ENCODE assay signal across 8 cellular contexts in the genomic region with DNA sequence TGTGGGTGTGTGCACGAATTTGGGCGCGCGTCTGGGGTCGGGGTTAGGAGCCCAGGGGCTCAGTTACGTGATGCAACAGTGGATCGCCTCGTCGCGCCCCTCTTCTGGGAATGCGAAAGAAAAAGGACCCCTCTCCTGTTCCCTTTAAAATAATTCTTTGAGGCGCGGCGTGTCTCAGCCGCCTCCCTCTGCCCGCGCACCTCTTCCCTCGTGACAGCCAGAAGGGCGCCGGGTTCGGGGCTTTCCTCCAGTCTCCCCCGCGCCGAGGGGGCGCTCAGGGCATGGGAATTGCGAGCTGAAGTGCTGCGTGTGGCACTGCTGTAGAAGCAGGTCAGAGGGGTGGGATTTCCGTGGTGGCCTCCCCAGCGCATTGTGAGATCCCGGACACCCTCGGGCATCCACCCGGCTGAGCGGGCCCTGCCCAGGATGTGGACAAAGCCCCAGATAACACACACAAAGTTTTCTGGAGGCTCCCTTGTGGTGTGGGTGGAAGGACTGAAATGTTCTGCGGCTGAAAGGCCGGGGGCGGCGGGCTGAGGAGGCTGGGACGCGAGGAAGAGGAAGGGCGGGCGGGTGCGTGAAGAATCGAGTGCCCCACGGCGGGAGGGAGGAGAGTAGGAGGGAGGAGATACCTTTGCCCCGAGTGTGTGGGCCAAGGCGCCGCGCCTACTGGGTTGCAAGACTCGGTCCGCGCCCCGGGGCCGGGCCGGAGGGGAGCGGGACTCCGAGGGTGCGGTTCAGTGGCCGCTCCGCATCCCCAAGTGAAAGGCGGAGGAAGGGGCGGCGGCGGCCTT. TPM values are rescaled to one million over a fixed set of nuclear protein-coding genes. Genes with fewer than 3 reads are reported as not detected.
DNase-seq lines count a peak whose midpoint lies in the region; ATAC-seq and TF ChIP-seq lines count a peak whose summit lies in the region.

No MANE protein-coding gene starts in this region.

- H3K4me1 Mint-ChIP-seq in activated naive CD8-positive, alpha-beta T cell treated with anti-CD3 and anti-CD28 coated beads, Interleukin-2, amount 50 U/mL, for 24 hours = peaks cover 32% of the 10 kb centered on the region

- WGBS in heart right ventricle, 2 donors = 0% methylated on average over 62 to 64 of the region's 64 CpGs

- H3K27ac ChIP-seq in SU-DHL-6 (ENCODE audit: low read depth, low read length) (peak overlapping the region; percentile 34), heart right ventricle (peak overlapping the region; percentile 82 to 98 (median 92))

- H3K9ac ChIP-seq in SU-DHL-6 (ENCODE audit: low read length) = peak overlapping the region; percentile 75

- H3K36me3 ChIP-seq in SU-DHL-6 (ENCODE audit: low read length) = no peaks in the 10 kb centered on the region
- H3K36me3 ChIP-seq in heart right ventricle = no peaks in the 10 kb centered on the region

- H3K9me2 ChIP-seq in SU-DHL-6 (replicated peaks; ENCODE audit: insufficient read depth, low read length) = no peaks in the 10 kb centered on the region

- intact Hi-C loops in heart right ventricle (cut with DNase I) = loop anchor here in 6 of 10 donors (2.0 to 10.0 kb wide), 8 partner anchors 35 to 138 kb away; partner anchors contain the start of gene CCNI (in 1 of the 6)
- intact Hi-C loops in posterior cingulate gyrus (cut with DNase I) = loop anchor here (10.0 kb wide), 1 partner anchor 95 kb away; no protein-coding TSS in a partner anchor

- peak overlapping the region; percentile 75 for H3K4me3 ChIP-seq in SU-DHL-6 (ENCODE audit: insufficient read depth, low read length, poor library complexity, severe bottlenecking)
- peak overlapping the region; percentile 76 to 94 (median 84) for H3K4me3 ChIP-seq in heart right ventricle

- peaks cover 8% of the 10 kb centered on the region for H3K36me3 Mint-ChIP-seq in activated naive CD8-positive, alpha-beta T cell treated with anti-CD3 and anti-CD28 coated beads, Interleukin-2, amount 50 U/mL, for 24 hours (ENCODE audit: low read depth)

- peaks cover 0 to 55% (median 37%) of the 10 kb centered on the region in 9 donors for H3K4me1 ChIP-seq in heart right ventricle

- peak overlapping the region; percentile 59 for H2AFZ ChIP-seq in SU-DHL-6 (ENCODE audit: low read depth, low read length, severe bottlenecking)

- H3K27me3 ChIP-seq in SU-DHL-6 (ENCODE audit: low read length) (no peaks in the 10 kb centered on the region), heart right ventricle (no peaks in the 10 kb centered on the region)

- TF ChIP-seq CTCF in SU-DHL-6 (IDR thresholded peaks at IDR 0.05; ENCODE audit: insufficient read depth, low read length, poor library complexity, severe bottlenecking) = no peak
- TF ChIP-seq CTCF in heart right ventricle (IDR thresholded peaks at IDR 0.05) = no peak

- H3K27ac Mint-ChIP-seq in activated naive CD8-positive, alpha-beta T cell treated with anti-CD3 and anti-CD28 coated beads, Interleukin-2, amount 50 U/mL, for 24 hours = peak overlapping the region; percentile 86

- peak overlapping the region; percentile 89 for H3K4me3 Mint-ChIP-seq in activated naive CD8-positive, alpha-beta T cell treated with anti-CD3 and anti-CD28 coated beads, Interleukin-2, amount 50 U/mL, for 24 hours

- peaks cover 49% of the 10 kb centered on the region for H3K79me2 ChIP-seq in SU-DHL-6 (ENCODE audit: insufficient read depth, low read length)

- DNase-seq in AG20443 (ENCODE audit: low spot score) (peak; percentile 60), heart right ventricle (peak; percentile 33 to 58), posterior cingulate gyrus (peak in 9 of 10 donors; percentile 22 to 92 (median 55)), NCI-H1048 (lab: John Stamatoyannopoulos, UW) (no peak)
- DNase-seq in activated naive CD8-positive, alpha-beta T cell treated with anti-CD3 and anti-CD28 coated beads, Interleukin-2, amount 50 U/mL, for 24 hours = peak; percentile 64

- H3K9me3 ChIP-seq in SU-DHL-6 (ENCODE audit: insufficient read depth, low read length) (no peaks in the 10 kb centered on the region), heart right ventricle (no peaks in the 10 kb centered on the region)

- H3K27me3 Mint-ChIP-seq in activated naive CD8-positive, alpha-beta T cell treated with anti-CD3 and anti-CD28 coated beads, Interleukin-2, amount 50 U/mL, for 24 hours = peaks cover 2% of the 10 kb centered on the region

- ATAC-seq in GM18909 (IDR thresholded peaks at IDR 0.05; ENCODE audit: poor library complexity, unreplicated experiment) = peak; percentile 28
- ATAC-seq in HG03175 (IDR thresholded peaks at IDR 0.05; ENCODE audit: unreplicated experiment) = peak; percentile 21
- peak; percentile 48 for ATAC-seq in activated naive CD8-positive, alpha-beta T cell treated with anti-CD3 and anti-CD28 coated beads, Interleukin-2, amount 50 U/mL, for 24 hours
- ATAC-seq in heart right ventricle = peak; percentile 8 to 25 (median 15)

- no peaks in the 10 kb centered on the region; the same call in 1 of the 2 replicates for H4K20me1 ChIP-seq in SU-DHL-6 (ENCODE audit: low read depth, low read length)

- H3K4me2 ChIP-seq in SU-DHL-6 (ENCODE audit: low read depth, low read length, poor library complexity, severe bottlenecking) = peak overlapping the region; percentile 89

- H3F3A ChIP-seq in SU-DHL-6 (ENCODE audit: insufficient read depth) = no peaks in the 10 kb centered on the region

- H3K9me3 Mint-ChIP-seq in activated naive CD8-positive, alpha-beta T cell treated with anti-CD3 and anti-CD28 coated beads, Interleukin-2, amount 50 U/mL, for 24 hours = no peaks in the 10 kb centered on the region

RNA-seq across cellular contexts. Expression of gene SEPTIN11, which starts 0.7 kb away (rescaled TPM):
- 10 to 100 TPM; 26.3 to 55.2 (median 30.6) TPM for total RNA-seq in heart right ventricle
- 10 to 100 TPM; 11.2 to 15.9 TPM for polyA plus RNA-seq in heart right ventricle

RNA-seq across cellular contexts. Expression of gene SOWAHB, which starts 52.3 kb away (rescaled TPM):
- under 1 TPM in 2 of 10 donors, not detected in 8; 0.07 to 0.12 TPM for total RNA-seq in heart right ventricle
- polyA plus RNA-seq in heart right ventricle = not detected
